Comparison of ENCODE assay signal across 14 cellular contexts in genomic region chr11:6596237-6596877, GRCh38. TPM values are rescaled to one million over a fixed set of nuclear protein-coding genes. Genes with fewer than 3 reads are reported as not detected.
DNase-seq lines count a peak whose midpoint lies in the region; ATAC-seq and TF ChIP-seq lines count a peak whose summit lies in the region.
"Had no signal": no experiment of that assay in that cellular context is flagged by ENCODE, and none has a peak within 500 bp of the region (broad histone marks: within the 10 kb centered on the region; RNA-seq: fewer than 3 reads in every experiment).

No MANE protein-coding gene starts in this region.

- ATAC-seq in gastroesophageal sphincter (peak; percentile 50), thoracic aorta (ENCODE audit: insufficient number of reproducible peaks, low FRiP score, low read depth) (no peak), HG02610 (IDR thresholded peaks at IDR 0.05; ENCODE audit: unreplicated experiment) (no peak)
- ATAC-seq: activated T-cell treated with anti-CD3 and anti-CD28 coated beads, Interleukin-2, amount 50 U/mL, for 4 hours; T-cell had no signal

- no peak for TF ChIP-seq CTCF in gastroesophageal sphincter (IDR thresholded peaks at IDR 0.05)
- TF ChIP-seq CTCF in thoracic aorta (IDR thresholded peaks at IDR 0.05), result no peak
- no peak for TF ChIP-seq CTCF in Caco-2 (IDR thresholded peaks at IDR 0.05; ENCODE audit: insufficient read depth in 1 of 2, low read depth in 1 of 2, low read length in 1 of 2, severe bottlenecking in 1 of 2, unreplicated experiment in 1 of 2)

- peak overlapping the region; percentile 7 for H3K27ac Mint-ChIP-seq in activated CD4-positive, alpha-beta memory T cell treated with anti-CD3 and anti-CD28 coated beads for 36 hours
- no peak overlapping the region for H3K27ac Mint-ChIP-seq in activated CD4-positive, alpha-beta memory T cell treated with anti-CD3 and anti-CD28 coated beads, Interleukin-2, amount 10 ng/mL, durations not matched to agents 7 days and 5 days
- H3K27ac Mint-ChIP-seq in Caco-2 (ENCODE audit: unreplicated experiment), result no peak overlapping the region

- H3K27me3 ChIP-seq in gastroesophageal sphincter (no peaks in the 10 kb centered on the region), muscle layer of duodenum (ENCODE audit: low read depth, low read length) (no peaks in the 10 kb centered on the region), thoracic aorta (replicated peaks; ENCODE audit: insufficient read depth) (no peaks in the 10 kb centered on the region), Caco-2 (replicated peaks; ENCODE audit: control insufficient read depth, insufficient read depth, low read length) (no peaks in the 10 kb centered on the region)
- H3K27me3 ChIP-seq: Peyer's patch had no signal

- intact Hi-C loops in activated CD4-positive, alpha-beta memory T cell treated with anti-CD3 and anti-CD28 coated beads for 36 hours (cut with micrococcal nuclease), result no loop called here
- intact Hi-C loops in Caco-2 (cut with micrococcal nuclease; ENCODE audit: unreplicated experiment), result no loop called here

- H3K4me3 ChIP-seq in gastroesophageal sphincter, result no peak overlapping the region
- H3K4me3 ChIP-seq in muscle layer of duodenum (ENCODE audit: low read depth in 1 of 2, low read length in 2 of 2), result no peak overlapping the region
- no peak overlapping the region for H3K4me3 ChIP-seq in thoracic aorta
- H3K4me3 ChIP-seq in Caco-2 (ENCODE audit: low read depth, low read length), result no peak overlapping the region
- H3K4me3 ChIP-seq: Peyer's patch had no signal

- no peaks in the 10 kb centered on the region for H3K9me3 ChIP-seq in gastroesophageal sphincter
- H3K9me3 ChIP-seq in muscle layer of duodenum (ENCODE audit: control insufficient read depth in 1 of 2, low read length in 2 of 2), result no peaks in the 10 kb centered on the region
- H3K9me3 ChIP-seq in thoracic aorta, result no peaks in the 10 kb centered on the region
- H3K9me3 ChIP-seq in Caco-2, result no peaks in the 10 kb centered on the region
- H3K9me3 ChIP-seq: Peyer's patch had no signal

- BruUV-seq in Caco-2 (replicated peaks; lab: Mats Ljungman, UMichigan), result no TSS peak

- H3K27me3 Mint-ChIP-seq in activated CD4-positive, alpha-beta memory T cell treated with anti-CD3 and anti-CD28 coated beads for 36 hours, result no peaks in the 10 kb centered on the region
- no peaks in the 10 kb centered on the region for H3K27me3 Mint-ChIP-seq in activated CD4-positive, alpha-beta memory T cell treated with anti-CD3 and anti-CD28 coated beads, Interleukin-2, amount 10 ng/mL, durations not matched to agents 7 days and 5 days
- H3K27me3 Mint-ChIP-seq in Caco-2 (ENCODE audit: insufficient read depth, unreplicated experiment), result no peaks in the 10 kb centered on the region
- H3K27me3 Mint-ChIP-seq: CD4-positive, alpha-beta memory T cell; T-cell had no signal

- TF ChIP-seq EP300 in gastroesophageal sphincter (IDR thresholded peaks at IDR 0.05), result no peak

- no peak for TF ChIP-seq POLR2A in gastroesophageal sphincter (IDR thresholded peaks at IDR 0.05)

- WGBS in gastroesophageal sphincter (ENCODE audit: low coverage in 1 of 2), 2 donors, result 3 to 19% methylated on average over 4 to 5 of the region's 5 CpGs

- H3K9me3 Mint-ChIP-seq in activated CD4-positive, alpha-beta memory T cell treated with anti-CD3 and anti-CD28 coated beads for 36 hours, result no peaks in the 10 kb centered on the region
- no peaks in the 10 kb centered on the region for H3K9me3 Mint-ChIP-seq in activated CD4-positive, alpha-beta memory T cell treated with anti-CD3 and anti-CD28 coated beads, Interleukin-2, amount 10 ng/mL, durations not matched to agents 7 days and 5 days
- H3K9me3 Mint-ChIP-seq in Caco-2 (ENCODE audit: unreplicated experiment), result no peaks in the 10 kb centered on the region
- H3K9me3 Mint-ChIP-seq: activated T-cell treated with anti-CD3 and anti-CD28 coated beads, Interleukin-2, amount 50 U/mL, for 4 hours; CD4-positive, alpha-beta memory T cell; T-cell had no signal

- peaks cover 45% of the 10 kb centered on the region for H3K36me3 Mint-ChIP-seq in activated CD4-positive, alpha-beta memory T cell treated with anti-CD3 and anti-CD28 coated beads for 36 hours
- H3K36me3 Mint-ChIP-seq in activated CD4-positive, alpha-beta memory T cell treated with anti-CD3 and anti-CD28 coated beads, Interleukin-2, amount 10 ng/mL, durations not matched to agents 7 days and 5 days (ENCODE audit: low read depth), result peaks cover 60% of the 10 kb centered on the region
- H3K36me3 Mint-ChIP-seq in Caco-2 (ENCODE audit: insufficient read depth, unreplicated experiment), result peaks cover 24% of the 10 kb centered on the region

- H3K36me3 ChIP-seq in gastroesophageal sphincter (peaks cover 3 to 57% of the 10 kb centered on the region in 2 donors), muscle layer of duodenum (ENCODE audit: control insufficient read depth in 1 of 2, insufficient read depth in 2 of 2, low read length in 2 of 2) (peaks cover 41 to 61% of the 10 kb centered on the region in 2 donors), thoracic aorta (peaks cover 43% of the 10 kb centered on the region), Caco-2 (ENCODE audit: control insufficient read depth, insufficient read depth, low read length) (peaks cover 6% of the 10 kb centered on the region)

- peaks cover 9 to 66% (median 16%) of the 10 kb centered on the region in 3 donors for H3K4me1 ChIP-seq in gastroesophageal sphincter
- peaks cover 0 to 28% of the 10 kb centered on the region in 2 donors for H3K4me1 ChIP-seq in muscle layer of duodenum (ENCODE audit: control insufficient read depth in 1 of 2, insufficient read depth in 2 of 2, low read length in 2 of 2)
- H3K4me1 ChIP-seq in thoracic aorta (ENCODE audit: control insufficient read depth in 1 of 2, low read depth in 2 of 2), result peaks cover 5 to 35% of the 10 kb centered on the region in 2 donors
- peaks cover 7% of the 10 kb centered on the region; the same call in 1 of the 2 replicates for H3K4me1 ChIP-seq in Caco-2

- POLR2A ChIA-PET in activated CD4-positive, alpha-beta memory T cell treated with anti-CD3 and anti-CD28 coated beads for 36 hours (lab: Charles Lee), result interaction anchor here (2.4 kb wide), 1 partner anchor 9 kb away, joined by 5 read pairs; no protein-coding TSS in a partner anchor
- POLR2A ChIA-PET in activated CD4-positive, alpha-beta memory T cell treated with anti-CD3 and anti-CD28 coated beads, Interleukin-2, amount 10 ng/mL, durations not matched to agents 7 days and 5 days (lab: Charles Lee), result interaction anchor here (1.0 to 1.3 kb wide), 3 partner anchors 13 to 87 kb away, joined by 3 to 5 read pairs (median 3); partner anchors contain the start of genes MRPL17 and TPP1
- POLR2A ChIA-PET in Caco-2 (lab: Charles Lee), result interaction anchor here (1.4 kb wide), 1 partner anchor 15 kb away, joined by 3 read pairs; the partner anchor contains the start of gene TAF10

- H3K27ac ChIP-seq in gastroesophageal sphincter (peak overlapping the region; percentile 62 to 78 (median 70)), muscle layer of duodenum (ENCODE audit: low read length) (peak overlapping the region; percentile 41), thoracic aorta (peak overlapping the region; percentile 0 to 65)

- peaks cover 37% of the 10 kb centered on the region for H3K4me1 Mint-ChIP-seq in activated CD4-positive, alpha-beta memory T cell treated with anti-CD3 and anti-CD28 coated beads for 36 hours (ENCODE audit: low read depth)
- H3K4me1 Mint-ChIP-seq in activated CD4-positive, alpha-beta memory T cell treated with anti-CD3 and anti-CD28 coated beads, Interleukin-2, amount 10 ng/mL, durations not matched to agents 7 days and 5 days, result peaks cover 16% of the 10 kb centered on the region
- no peaks in the 10 kb centered on the region for H3K4me1 Mint-ChIP-seq in Caco-2 (ENCODE audit: low read depth, unreplicated experiment)

- CTCF ChIA-PET in activated CD4-positive, alpha-beta memory T cell treated with anti-CD3 and anti-CD28 coated beads for 36 hours (lab: Charles Lee), result interaction anchor here (0.7 to 1.4 kb wide), 6 partner anchors 15 to 110 kb away, joined by 3 to 6 read pairs (median 4); partner anchors contain the start of genes MRPL17 and TAF10
- CTCF ChIA-PET in activated CD4-positive, alpha-beta memory T cell treated with anti-CD3 and anti-CD28 coated beads, Interleukin-2, amount 10 ng/mL, durations not matched to agents 7 days and 5 days (lab: Charles Lee), result interaction anchor here (1.3 kb wide), 1 partner anchor 87 kb away, joined by 3 read pairs; the partner anchor contains the start of gene MRPL17
- CTCF ChIA-PET in Caco-2 (lab: Charles Lee), result no interaction called here

- H3K4me3 Mint-ChIP-seq in activated CD4-positive, alpha-beta memory T cell treated with anti-CD3 and anti-CD28 coated beads for 36 hours, result no peak overlapping the region
- H3K4me3 Mint-ChIP-seq in activated CD4-positive, alpha-beta memory T cell treated with anti-CD3 and anti-CD28 coated beads, Interleukin-2, amount 10 ng/mL, durations not matched to agents 7 days and 5 days, result no peak overlapping the region
- H3K4me3 Mint-ChIP-seq in Caco-2 (ENCODE audit: unreplicated experiment), result no peak overlapping the region
- H3K4me3 Mint-ChIP-seq: activated T-cell treated with anti-CD3 and anti-CD28 coated beads, Interleukin-2, amount 50 U/mL, for 4 hours; CD4-positive, alpha-beta memory T cell; T-cell had no signal

- DNase-seq in activated CD4-positive, alpha-beta memory T cell treated with anti-CD3 and anti-CD28 coated beads for 36 hours, result no peak
- DNase-seq in activated CD4-positive, alpha-beta memory T cell treated with anti-CD3 and anti-CD28 coated beads, Interleukin-2, amount 10 ng/mL, durations not matched to agents 7 days and 5 days, result no peak
- DNase-seq in thoracic aorta (ENCODE audit: low spot score) (no peak), Caco-2 (no peak), NCI-H2081 (lab: John Stamatoyannopoulos, UW) (no peak)
- DNase-seq: activated T-cell treated with anti-CD3 and anti-CD28 coated beads, Interleukin-2, amount 50 U/mL, for 4 hours; CD4-positive, alpha-beta memory T cell; effector memory CD4-positive, alpha-beta T cell; Peyer's patch; posterior cingulate gyrus; T-cell had no signal

RNA-seq across cellular contexts. Expression of gene RRP8, which starts 7.1 kb away (rescaled TPM):
- total RNA-seq in activated CD4-positive, alpha-beta memory T cell treated with anti-CD3 and anti-CD28 coated beads for 36 hours, result 10 to 100 TPM; 34.9 to 37.5 TPM
- total RNA-seq in activated CD4-positive, alpha-beta memory T cell treated with anti-CD3 and anti-CD28 coated beads, Interleukin-2, amount 10 ng/mL, durations not matched to agents 7 days and 5 days, result 10 to 100 TPM; 21.8 to 24.4 TPM
- total RNA-seq in gastroesophageal sphincter (10 to 100 TPM; 25.7 to 32.4 (median 28.1) TPM), thoracic aorta (10 to 100 TPM; 13.9 to 35.8 TPM), Caco-2 (2022) (20.0 and 21.0 TPM in 2 replicates)

RNA-seq across cellular contexts. Expression of gene ILK, which starts 7.2 kb away (rescaled TPM):
- 10 to 100 TPM; 89.2 to 95.8 TPM for total RNA-seq in activated CD4-positive, alpha-beta memory T cell treated with anti-CD3 and anti-CD28 coated beads for 36 hours
- 100 to 1,000 TPM; 135 to 138 TPM for total RNA-seq in activated CD4-positive, alpha-beta memory T cell treated with anti-CD3 and anti-CD28 coated beads, Interleukin-2, amount 10 ng/mL, durations not matched to agents 7 days and 5 days
- total RNA-seq in gastroesophageal sphincter (100 to 1,000 TPM; 395 to 658 (median 466) TPM), thoracic aorta (100 to 1,000 TPM; 338 to 588 TPM), Caco-2 (2022) (117 and 119 TPM in 2 replicates)

RNA-seq across cellular contexts. Expression of gene TAF10, which starts 15.7 kb away (rescaled TPM):
- total RNA-seq in activated CD4-positive, alpha-beta memory T cell treated with anti-CD3 and anti-CD28 coated beads for 36 hours, result 100 to 1,000 TPM; 158 to 165 TPM
- 100 to 1,000 TPM; 159 to 161 TPM for total RNA-seq in activated CD4-positive, alpha-beta memory T cell treated with anti-CD3 and anti-CD28 coated beads, Interleukin-2, amount 10 ng/mL, durations not matched to agents 7 days and 5 days
- total RNA-seq in gastroesophageal sphincter (10 to 100 TPM; 21.7 to 41.1 (median 35.4) TPM), thoracic aorta (10 to 100 TPM; 39.5 to 40.0 TPM), Caco-2 (2022) (142 and 143 TPM in 2 replicates)

RNA-seq across cellular contexts. Expression of gene TPP1, which starts 22.9 kb away (rescaled TPM):
- 10 to 100 TPM; 53.2 to 56.6 TPM for total RNA-seq in activated CD4-positive, alpha-beta memory T cell treated with anti-CD3 and anti-CD28 coated beads for 36 hours
- total RNA-seq in activated CD4-positive, alpha-beta memory T cell treated with anti-CD3 and anti-CD28 coated beads, Interleukin-2, amount 10 ng/mL, durations not matched to agents 7 days and 5 days, result 100 to 1,000 TPM; 130 to 131 TPM
- total RNA-seq in gastroesophageal sphincter, result 10 to 100 TPM; 67.6 to 84.4 (median 76.9) TPM
- total RNA-seq in thoracic aorta, result 10 to 100 TPM; 66.7 to 75.6 TPM
- total RNA-seq in Caco-2 (2022), result 61.7 TPM in 2 replicates

RNA-seq across cellular contexts. Expression of gene DCHS1, which starts 59.3 kb away (rescaled TPM):
- under 1 TPM; 0.80 to 0.90 TPM for total RNA-seq in activated CD4-positive, alpha-beta memory T cell treated with anti-CD3 and anti-CD28 coated beads for 36 hours
- total RNA-seq in activated CD4-positive, alpha-beta memory T cell treated with anti-CD3 and anti-CD28 coated beads, Interleukin-2, amount 10 ng/mL, durations not matched to agents 7 days and 5 days, result under 1 TPM; 0.23 to 0.25 TPM
- total RNA-seq in gastroesophageal sphincter, result 10 to 100 TPM; 22.2 to 59.8 (median 37.8) TPM
- total RNA-seq in thoracic aorta, result 10 to 100 TPM; 62.3 to 73.5 TPM
- total RNA-seq in Caco-2 (2022), result 1.7 and 2.0 TPM in 2 replicates
